Comparison of ENCODE assay signal across 25 cellular contexts in the genomic region with DNA sequence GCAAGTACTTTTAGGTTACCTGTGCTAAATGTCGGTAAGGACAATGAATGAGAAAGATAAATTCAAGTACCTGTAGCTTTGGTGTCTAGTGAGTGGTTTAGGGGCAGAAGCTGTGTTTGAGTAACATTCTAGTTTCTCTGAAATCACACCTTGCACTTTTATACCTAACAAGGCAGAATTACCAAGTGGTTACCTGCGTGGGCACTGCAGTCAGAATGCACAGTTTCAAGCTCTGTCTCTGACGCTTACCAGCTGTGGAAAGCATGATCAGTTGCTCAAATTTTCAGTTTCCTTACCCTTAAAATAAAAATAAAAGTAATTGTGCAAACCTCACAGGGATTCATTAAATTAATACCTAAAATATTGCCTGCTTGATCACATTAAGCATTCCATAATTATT.
"Had no signal": no experiment of that assay in that cellular context is flagged by ENCODE, and none has a peak within 500 bp of the region (broad histone marks: within the 10 kb centered on the region; RNA-seq: fewer than 3 reads in every experiment).

No MANE protein-coding gene starts in this region.

- H3K4me2 ChIP-seq: neural progenitor cell had no signal

- H3K9ac ChIP-seq: neural progenitor cell, parathyroid adenoma had no signal

- ATAC-seq: psoas muscle; right cardiac atrium; right lobe of liver; stimulated activated effector memory CD8-positive, alpha-beta T cell treated with anti-CD3 and anti-CD28 coated beads, Interleukin-12 subunit alpha, Interleukin-12 subunit beta, amount 100 ng/mL, for 72 hours; stimulated activated naive B cell treated with anti-CD40 and anti-IgM and Interleukin-4, amounts not matched to agents 10 μg/mL and 1 μg/mL and 100 μg/mL, for 72 hours had no signal

- H2AFZ ChIP-seq: neural progenitor cell, parathyroid adenoma had no signal

- H3K79me2 ChIP-seq: parathyroid adenoma had no signal

- H3K4me3 ChIP-seq: neural progenitor cell, ovary, psoas muscle, right lobe of liver, sigmoid colon, stomach, thoracic aorta, thyroid gland, tibial nerve, upper lobe of left lung, vagina had no signal

- FAIRE-seq: small intestine, urothelium cell line had no signal

- H3K9me3 ChIP-seq: ovary, psoas muscle, right lobe of liver, sigmoid colon, stomach, thoracic aorta, thyroid gland, tibial nerve, upper lobe of left lung, vagina had no signal

- H3K4me1 ChIP-seq: neural progenitor cell, parathyroid adenoma, psoas muscle, right lobe of liver, sigmoid colon, stomach, thyroid gland, tibial nerve, upper lobe of left lung, vagina had no signal

- DNase-seq: occipital lobe; ovary; posterior cingulate gyrus; psoas muscle; right cardiac atrium; right lobe of liver; sigmoid colon; small intestine; stimulated activated CD4-positive, alpha-beta T cell treated with anti-CD3 and anti-CD28 coated beads, Interleukin-15, amount 100 ng/mL, for 24 hours; stimulated activated CD4-positive, alpha-beta T cell treated with anti-CD3 and anti-CD28 coated beads, Interleukin-2, amount 100 ng/mL, for 24 hours; stimulated activated CD4-positive, alpha-beta T cell treated with anti-CD3 and anti-CD28 coated beads, Interleukin-2, amount 100 ng/mL, for 48 hours; stimulated activated CD4-positive, alpha-beta T cell treated with anti-CD3 and anti-CD28 coated beads, Interleukin-4, amount 100 ng/mL, for 24 hours; stimulated activated naive B cell treated with anti-CD40 and anti-IgM and Interleukin-4, amounts not matched to agents 10 μg/mL and 1 μg/mL and 100 μg/mL, for 72 hours; stimulated activated naive CD4-positive, alpha-beta T cell treated with Interleukin-2 at 50 U/mL for 16 hours; stomach; thyroid gland; trophoblast cell; upper lobe of left lung had no signal

- H3K27ac ChIP-seq: neural progenitor cell, ovary, parathyroid adenoma, psoas muscle, right lobe of liver, sigmoid colon, stomach, thoracic aorta, thyroid gland, tibial nerve, upper lobe of left lung, vagina had no signal

- H3K27me3 ChIP-seq: neural progenitor cell, ovary, right lobe of liver, sigmoid colon, stomach, thyroid gland, tibial nerve, upper lobe of left lung, vagina had no signal

- H3K36me3 ChIP-seq: neural progenitor cell, ovary, right lobe of liver, sigmoid colon, stomach, thoracic aorta, thyroid gland, tibial nerve, upper lobe of left lung, vagina had no signal
